ENCODE assay signal across 1 cellular context in genomic region chr3:171407746-171408145, GRCh38.
TF ChIP-seq lines count a peak whose summit lies in the region.

No MANE protein-coding gene starts in this region.

TF ChIP-seq in SK-N-SH, 30 proteins besides CTCF, POLR2A, EP300 and RAD21 (continued from another document):
- TF ChIP-seq, protein P1, sequence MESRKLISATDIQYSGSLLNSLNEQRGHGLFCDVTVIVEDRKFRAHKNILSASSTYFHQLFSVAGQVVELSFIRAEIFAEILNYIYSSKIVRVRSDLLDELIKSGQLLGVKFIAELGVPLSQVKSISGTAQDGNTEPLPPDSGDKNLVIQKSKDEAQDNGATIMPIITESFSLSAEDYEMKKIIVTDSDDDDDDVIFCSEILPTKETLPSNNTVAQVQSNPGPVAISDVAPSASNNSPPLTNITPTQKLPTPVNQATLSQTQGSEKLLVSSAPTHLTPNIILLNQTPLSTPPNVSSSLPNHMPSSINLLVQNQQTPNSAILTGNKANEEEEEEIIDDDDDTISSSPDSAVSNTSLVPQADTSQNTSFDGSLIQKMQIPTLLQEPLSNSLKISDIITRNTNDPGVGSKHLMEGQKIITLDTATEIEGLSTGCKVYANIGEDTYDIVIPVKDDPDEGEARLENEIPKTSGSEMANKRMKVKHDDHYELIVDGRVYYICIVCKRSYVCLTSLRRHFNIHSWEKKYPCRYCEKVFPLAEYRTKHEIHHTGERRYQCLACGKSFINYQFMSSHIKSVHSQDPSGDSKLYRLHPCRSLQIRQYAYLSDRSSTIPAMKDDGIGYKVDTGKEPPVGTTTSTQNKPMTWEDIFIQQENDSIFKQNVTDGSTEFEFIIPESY (IDR thresholded peaks at IDR 0.05; ENCODE audit: borderline replicate concordance, low read depth) = no peak
- TF ChIP-seq FOXM1 (IDR thresholded peaks at IDR 0.05; ENCODE audit: low read depth) (no peak), TEAD4 (IDR thresholded peaks at IDR 0.05; ENCODE audit: borderline replicate concordance, insufficient read depth) (no peak), GABPA (IDR thresholded peaks at IDR 0.05; ENCODE audit: low read depth) (no peak)
- TF ChIP-seq, protein P2, sequence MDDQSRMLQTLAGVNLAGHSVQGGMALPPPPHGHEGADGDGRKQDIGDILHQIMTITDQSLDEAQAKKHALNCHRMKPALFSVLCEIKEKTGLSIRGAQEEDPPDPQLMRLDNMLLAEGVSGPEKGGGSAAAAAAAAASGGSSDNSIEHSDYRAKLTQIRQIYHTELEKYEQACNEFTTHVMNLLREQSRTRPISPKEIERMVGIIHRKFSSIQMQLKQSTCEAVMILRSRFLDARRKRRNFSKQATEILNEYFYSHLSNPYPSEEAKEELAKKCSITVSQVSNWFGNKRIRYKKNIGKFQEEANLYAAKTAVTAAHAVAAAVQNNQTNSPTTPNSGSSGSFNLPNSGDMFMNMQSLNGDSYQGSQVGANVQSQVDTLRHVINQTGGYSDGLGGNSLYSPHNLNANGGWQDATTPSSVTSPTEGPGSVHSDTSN (IDR thresholded peaks at IDR 0.05) = peak; percentile 88
- TF ChIP-seq, protein P3, sequence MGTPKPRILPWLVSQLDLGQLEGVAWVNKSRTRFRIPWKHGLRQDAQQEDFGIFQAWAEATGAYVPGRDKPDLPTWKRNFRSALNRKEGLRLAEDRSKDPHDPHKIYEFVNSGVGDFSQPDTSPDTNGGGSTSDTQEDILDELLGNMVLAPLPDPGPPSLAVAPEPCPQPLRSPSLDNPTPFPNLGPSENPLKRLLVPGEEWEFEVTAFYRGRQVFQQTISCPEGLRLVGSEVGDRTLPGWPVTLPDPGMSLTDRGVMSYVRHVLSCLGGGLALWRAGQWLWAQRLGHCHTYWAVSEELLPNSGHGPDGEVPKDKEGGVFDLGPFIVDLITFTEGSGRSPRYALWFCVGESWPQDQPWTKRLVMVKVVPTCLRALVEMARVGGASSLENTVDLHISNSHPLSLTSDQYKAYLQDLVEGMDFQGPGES (IDR thresholded peaks at IDR 0.05; ENCODE audit: low read depth, low read length) = no peak
